8 cellular contexts compared by ENCODE assay signal in genomic region chr13:20525601-20526544, GRCh38. TPM values are rescaled to one million over a fixed set of nuclear protein-coding genes. Genes with fewer than 3 reads are reported as not detected.
A peak's percentile ranks its signal among the peaks of the same experiment; 100 is the strongest.
DNase-seq lines count a peak whose midpoint lies in the region; ATAC-seq and TF ChIP-seq lines count a peak whose summit lies in the region.

Gene CRYL1 (minus strand): TSS chr13:20525857. CDS start chr13:20525794, 63 bp downstream.

- ATAC-seq in activated naive CD8-positive, alpha-beta T cell treated with anti-CD3 and anti-CD28 coated beads, Interleukin-2, amount 10 ng/mL, durations not matched to agents 7 days and 5 days (ENCODE audit: low read depth) = peak; percentile 90
- peak; percentile 99 for ATAC-seq in Right ventricle myocardium superior (ENCODE audit: poor library complexity)

- H3K4me2 ChIP-seq in SU-DHL-6 (ENCODE audit: low read depth, low read length, poor library complexity, severe bottlenecking) (peak within 1 kb of the TSS; percentile 61), parathyroid adenoma (ENCODE audit: low read length) (peak within 1 kb of the TSS; percentile 97)

- H3K27ac Mint-ChIP-seq in activated naive CD8-positive, alpha-beta T cell treated with anti-CD3 and anti-CD28 coated beads, Interleukin-2, amount 10 ng/mL, durations not matched to agents 7 days and 5 days = peak within 1 kb of the TSS; percentile 86

- intact Hi-C loops in Right ventricle myocardium superior (cut with DNase I) = loop anchor here (5.0 kb wide), 1 partner anchor 36 kb away; no protein-coding TSS in a partner anchor
- intact Hi-C loops in thyroid gland (cut with DNase I) = no loop called here

- peak within 1 kb of the TSS; percentile 53 for H3K4me3 ChIP-seq in H7 (ENCODE audit: insufficient read depth, low read depth, low read length)
- H3K4me3 ChIP-seq in MG63 = peak within 1 kb of the TSS; percentile 57
- peak within 1 kb of the TSS; percentile 50 for H3K4me3 ChIP-seq in SU-DHL-6 (ENCODE audit: insufficient read depth, low read length, poor library complexity, severe bottlenecking)
- peak within 1 kb of the TSS; percentile 63 for H3K4me3 ChIP-seq in parathyroid adenoma (ENCODE audit: low read depth, low read length)
- peak within 1 kb of the TSS; percentile 65 to 96 (median 73) for H3K4me3 ChIP-seq in thyroid gland (replicated peaks in 1 of 3)

- peak within 1 kb of the TSS; percentile 55 for H3K9ac ChIP-seq in SU-DHL-6 (ENCODE audit: low read length)
- H3K9ac ChIP-seq in parathyroid adenoma = no peak within 1 kb of the TSS

- peaks cover 2% of the 10 kb centered on the region for H3K36me3 Mint-ChIP-seq in activated naive CD8-positive, alpha-beta T cell treated with anti-CD3 and anti-CD28 coated beads, Interleukin-2, amount 10 ng/mL, durations not matched to agents 7 days and 5 days

- H3F3A ChIP-seq in SU-DHL-6 (ENCODE audit: insufficient read depth) = no peaks in the 10 kb centered on the region

- H3K9me2 ChIP-seq in SU-DHL-6 (replicated peaks; ENCODE audit: insufficient read depth, low read length) = no peaks in the 10 kb centered on the region

- H3K79me2 ChIP-seq in SU-DHL-6 (ENCODE audit: insufficient read depth, low read length) (no peaks in the 10 kb centered on the region), parathyroid adenoma (no peaks in the 10 kb centered on the region)

- WGBS in thyroid gland, 2 donors = 0% methylated on average over 7 to 31 of the region's 89 CpGs

- no peak for TF ChIP-seq CTCF in SU-DHL-6 (IDR thresholded peaks at IDR 0.05; ENCODE audit: insufficient read depth, low read length, poor library complexity, severe bottlenecking)
- TF ChIP-seq CTCF in parathyroid adenoma (IDR thresholded peaks at IDR 0.05) = no peak
- no peak for TF ChIP-seq CTCF in thyroid gland (IDR thresholded peaks at IDR 0.05)

- H3K4me1 Mint-ChIP-seq in activated naive CD8-positive, alpha-beta T cell treated with anti-CD3 and anti-CD28 coated beads, Interleukin-2, amount 10 ng/mL, durations not matched to agents 7 days and 5 days = peaks cover 16% of the 10 kb centered on the region

- H3K9me3 ChIP-seq in MG63 (no peaks in the 10 kb centered on the region), SU-DHL-6 (ENCODE audit: insufficient read depth, low read length) (no peaks in the 10 kb centered on the region), parathyroid adenoma (ENCODE audit: control insufficient read depth, low read length) (no peaks in the 10 kb centered on the region), thyroid gland (no peaks in the 10 kb centered on the region)

- no peaks in the 10 kb centered on the region for H4K20me1 ChIP-seq in SU-DHL-6 (ENCODE audit: low read depth, low read length)

- H3K27me3 Mint-ChIP-seq in activated naive CD8-positive, alpha-beta T cell treated with anti-CD3 and anti-CD28 coated beads, Interleukin-2, amount 10 ng/mL, durations not matched to agents 7 days and 5 days = peaks cover 2% of the 10 kb centered on the region

- peak; percentile 86 for DNase-seq in GDM1 (lab: John Stamatoyannopoulos, UW)
- DNase-seq in H7 = peak; percentile 87
- peak; percentile 73 for DNase-seq in MG63
- peak; percentile 83 for DNase-seq in activated naive CD8-positive, alpha-beta T cell treated with anti-CD3 and anti-CD28 coated beads, Interleukin-2, amount 10 ng/mL, durations not matched to agents 7 days and 5 days
- DNase-seq in Right ventricle myocardium superior = peak; percentile 88
- DNase-seq in thyroid gland = peak; percentile 77 to 78

- H3K36me3 ChIP-seq in H7 (replicated peaks; ENCODE audit: control insufficient read depth, insufficient read depth, low read length) (no peaks in the 10 kb centered on the region), MG63 (no peaks in the 10 kb centered on the region), SU-DHL-6 (ENCODE audit: low read length) (no peaks in the 10 kb centered on the region), parathyroid adenoma (ENCODE audit: control insufficient read depth, insufficient read depth, low read length) (no peaks in the 10 kb centered on the region), thyroid gland (no peaks in the 10 kb centered on the region)

- H2AFZ ChIP-seq in SU-DHL-6 (ENCODE audit: low read depth, low read length, severe bottlenecking) = peak within 1 kb of the TSS; percentile 77
- peak within 1 kb of the TSS; percentile 83 for H2AFZ ChIP-seq in parathyroid adenoma

- H3K4me1 ChIP-seq in parathyroid adenoma (no peaks in the 10 kb centered on the region), thyroid gland (peaks cover 5 to 7% of the 10 kb centered on the region in 2 donors)

- peaks cover 53% of the 10 kb centered on the region for H3K27me3 ChIP-seq in H7 (ENCODE audit: control insufficient read depth, insufficient read depth, low read length)
- H3K27me3 ChIP-seq in MG63 = no peaks in the 10 kb centered on the region
- no peaks in the 10 kb centered on the region for H3K27me3 ChIP-seq in SU-DHL-6 (ENCODE audit: low read length)
- H3K27me3 ChIP-seq in parathyroid adenoma (ENCODE audit: control insufficient read depth, insufficient read depth, low read length) = no peaks in the 10 kb centered on the region
- no peaks in the 10 kb centered on the region for H3K27me3 ChIP-seq in thyroid gland

- H3K27ac ChIP-seq in SU-DHL-6 (ENCODE audit: low read depth, low read length) (no peak within 1 kb of the TSS), parathyroid adenoma (peak within 1 kb of the TSS; percentile 72), thyroid gland (peak within 1 kb of the TSS; percentile 62 to 90 (median 79))

- H3K4me3 Mint-ChIP-seq in activated naive CD8-positive, alpha-beta T cell treated with anti-CD3 and anti-CD28 coated beads, Interleukin-2, amount 10 ng/mL, durations not matched to agents 7 days and 5 days = peak within 1 kb of the TSS; percentile 87

- POLR2A ChIA-PET in activated naive CD8-positive, alpha-beta T cell treated with anti-CD3 and anti-CD28 coated beads, Interleukin-2, amount 10 ng/mL, durations not matched to agents 7 days and 5 days (lab: Charles Lee) = interaction anchor here (1.3 to 1.5 kb wide), 2 partner anchors 40 to 50 kb away, joined by 3 to 4 read pairs; no protein-coding TSS in a partner anchor

- peaks cover 4% of the 10 kb centered on the region for H3K9me3 Mint-ChIP-seq in activated naive CD8-positive, alpha-beta T cell treated with anti-CD3 and anti-CD28 coated beads, Interleukin-2, amount 10 ng/mL, durations not matched to agents 7 days and 5 days

- TF ChIP-seq POLR2A in thyroid gland (IDR thresholded peaks at IDR 0.05) = peak in 1 of 2 donors; percentile 71

RNA-seq across cellular contexts. Expression of gene CRYL1, which starts in this region (rescaled TPM):
- 0.14 and 0.18 TPM in 2 replicates for total RNA-seq in H7 (2014; rRNA removed; shearing (Covaris generic))
- 4.3 and 22.9 TPM in 2 replicates for total RNA-seq in MG63 (2014; rRNA removed; shearing (Covaris generic); ENCODE audit: low replicate concordance)
- 10 to 100 TPM; 14.9 to 16.5 TPM for total RNA-seq in activated naive CD8-positive, alpha-beta T cell treated with anti-CD3 and anti-CD28 coated beads, Interleukin-2, amount 10 ng/mL, durations not matched to agents 7 days and 5 days
- total RNA-seq in Right ventricle myocardium superior (18.0 TPM), thyroid gland (10 to 100 TPM; 33.1 to 53.8 (median 46.7) TPM)

Comparison
In these comparisons a context has a peak if more than half of its experiments do, and no peak if none do; other contexts are left out.
1. Peak in DNase-seq and H3K4me3 ChIP-seq in H7; RNA of the gene not detected or under 1 TPM.